In genomic region chr20:3887870-3888614, GRCh38 we compare ENCODE assay signal across 8 cellular contexts. TPM values are rescaled to one million over a fixed set of nuclear protein-coding genes. Genes with fewer than 3 reads are reported as not detected.
DNase-seq lines count a peak whose midpoint lies in the region; ATAC-seq and TF ChIP-seq lines count a peak whose summit lies in the region.

No MANE protein-coding gene starts in this region.

- H3K27me3 ChIP-seq in CD8-positive, alpha-beta memory T cell (ENCODE audit: insufficient read depth, low read length, poor library complexity, severe bottlenecking) = no peaks in the 10 kb centered on the region
- H3K27me3 ChIP-seq in left lung = no peaks in the 10 kb centered on the region

- no peak for DNase-seq in CD8-positive, alpha-beta memory T cell
- DNase-seq in LoVo (ENCODE audit: low spot score) (peak; percentile 36), left lung (peak in 1 of 2 donors; percentile 46), T1000 (lab: John Stamatoyannopoulos, UW) (no peak), ecto neural progenitor cell (ENCODE audit: low spot score) (no peak)

- no peaks in the 10 kb centered on the region for H3K9me3 Mint-ChIP-seq in CD8-positive, alpha-beta memory T cell
- no peaks in the 10 kb centered on the region for H3K9me3 Mint-ChIP-seq in brain

- CTCF ChIA-PET in CD8-positive, alpha-beta memory T cell (lab: Charles Lee) = interaction anchor here (0.7 to 2.0 kb wide), 10 partner anchors 9 to 197 kb away, joined by 3 to 8 read pairs (median 4); partner anchors contain the start of gene AP5S1

- H3K4me1 Mint-ChIP-seq in CD8-positive, alpha-beta memory T cell = peaks cover 38 to 47% (median 45%) of the 10 kb centered on the region in 3 donors
- peaks cover 46% of the 10 kb centered on the region for H3K4me1 Mint-ChIP-seq in brain

- H3K9me3 ChIP-seq in CD8-positive, alpha-beta memory T cell (ENCODE audit: low read length) = no peaks in the 10 kb centered on the region
- no peaks in the 10 kb centered on the region for H3K9me3 ChIP-seq in left lung

- H3K27ac Mint-ChIP-seq in CD8-positive, alpha-beta memory T cell = peak overlapping the region; percentile 72 to 99 (median 94)
- H3K27ac Mint-ChIP-seq in brain = peak overlapping the region; percentile 97 to 99 (median 99)

- no peaks in the 10 kb centered on the region for H3K27me3 Mint-ChIP-seq in CD8-positive, alpha-beta memory T cell
- H3K27me3 Mint-ChIP-seq in brain = peaks cover 15% of the 10 kb centered on the region

- peak overlapping the region; percentile 91 to 98 (median 96) for H3K4me3 Mint-ChIP-seq in CD8-positive, alpha-beta memory T cell
- peak overlapping the region; percentile 91 to 99 (median 94) for H3K4me3 Mint-ChIP-seq in brain

- ATAC-seq in left lung (peak; percentile 25), GM21447 (IDR thresholded peaks at IDR 0.05; ENCODE audit: unreplicated experiment) (no peak)

- POLR2A ChIA-PET in CD8-positive, alpha-beta memory T cell (lab: Charles Lee) = interaction anchor here (0.7 kb wide), 1 partner anchor 15 kb away, joined by 4 read pairs; no protein-coding TSS in a partner anchor

- intact Hi-C loops in left lung (cut with DNase I) = loop anchor here in 1 of 2 donors (10.0 kb wide), 1 partner anchor 127 kb away; the partner anchor contains the start of gene RNF24

- TF ChIP-seq CTCF in brain (conservative IDR thresholded peaks at IDR 0.05) = no peak
- TF ChIP-seq CTCF in left lung (IDR thresholded peaks at IDR 0.05) = no peak

- peaks cover 33% of the 10 kb centered on the region for H3K4me1 ChIP-seq in CD8-positive, alpha-beta memory T cell (ENCODE audit: insufficient read depth, low read length)
- peaks cover 22 to 44% of the 10 kb centered on the region in 2 donors for H3K4me1 ChIP-seq in left lung

- peak overlapping the region; percentile 84 for H3K4me3 ChIP-seq in CD8-positive, alpha-beta memory T cell (ENCODE audit: low read length)
- H3K4me3 ChIP-seq in left lung = peak overlapping the region; percentile 93 to 97

- no peaks in the 10 kb centered on the region for H3K36me3 ChIP-seq in CD8-positive, alpha-beta memory T cell (ENCODE audit: insufficient read depth, low read length)
- H3K36me3 ChIP-seq in left lung = no peaks in the 10 kb centered on the region

- peaks cover 0 to 28% (median 2%) of the 10 kb centered on the region in 3 donors for H3K36me3 Mint-ChIP-seq in CD8-positive, alpha-beta memory T cell
- H3K36me3 Mint-ChIP-seq in brain = peaks cover 39% of the 10 kb centered on the region

- H3K27ac ChIP-seq in CD8-positive, alpha-beta memory T cell (ENCODE audit: low read depth, low read length) = peak overlapping the region; percentile 85
- peak overlapping the region; percentile 88 to 97 for H3K27ac ChIP-seq in left lung
- peak overlapping the region; percentile 96 for H3K27ac ChIP-seq in temporal lobe (ENCODE audit: low read depth, low read length)

RNA-seq across cellular contexts. Expression of gene PANK2, which starts 1.1 kb away (rescaled TPM):
- total RNA-seq in CD8-positive, alpha-beta memory T cell = 10 to 100 TPM; 58.1 to 62.3 TPM
- 51.0 TPM for polyA plus RNA-seq in CD8-positive, alpha-beta memory T cell
- polyA plus RNA-seq in brain (ENCODE audit: insufficient read depth, low read depth, low replicate concordance) = 27.7 TPM
- total RNA-seq in left lung (10 to 100 TPM; 39.4 to 47.8 TPM), temporal lobe (35.2 TPM)

RNA-seq across cellular contexts. Expression of gene MAVS, which starts 41.4 kb away (rescaled TPM):
- total RNA-seq in CD8-positive, alpha-beta memory T cell = 10 to 100 TPM; 34.3 to 34.8 TPM
- 8.1 TPM for polyA plus RNA-seq in CD8-positive, alpha-beta memory T cell
- polyA plus RNA-seq in brain (ENCODE audit: insufficient read depth, low read depth, low replicate concordance) = 20.6 TPM
- total RNA-seq in left lung (10 to 100 TPM; 37.3 to 38.7 TPM), temporal lobe (8.1 TPM)
